In genomic region chr2:11343344-11343625, GRCh38 we compare ENCODE assay signal across 8 cellular contexts. TPM values are rescaled to one million over a fixed set of nuclear protein-coding genes. Genes with fewer than 3 reads are reported as not detected.
A peak's percentile ranks its signal among the peaks of the same experiment; 100 is the strongest.
DNase-seq lines count a peak whose midpoint lies in the region; ATAC-seq, FAIRE-seq and TF ChIP-seq lines count a peak whose summit lies in the region.

No MANE protein-coding gene starts in this region.

- in situ Hi-C loops in Caki2 (cut with HindIII; ENCODE audit: low pct_unique_long_range_greater_than_20kb, low sequenced_read_pairs): no loop called here

- DNase-seq in Caki2 (ENCODE audit: low read depth) (peak; percentile 13), OCI-LY7 (ENCODE audit: low spot score) (no peak), pancreas (no peak), T1000 (lab: John Stamatoyannopoulos, UW) (no peak), GM03348 (ENCODE audit: low spot score) (no peak)

- H3K9me2 ChIP-seq in OCI-LY7 (ENCODE audit: insufficient read depth, low read length): no peaks in the 10 kb centered on the region

- no peak for FAIRE-seq in pancreas (lab: Jason Lieb, UNC)

- H2AFZ ChIP-seq in OCI-LY7 (ENCODE audit: low read length): peak overlapping the region; percentile 71; the same call in 1 of the 2 replicates

- no peaks in the 10 kb centered on the region for H3K9me3 ChIP-seq in OCI-LY7 (ENCODE audit: low read length)
- H3K9me3 ChIP-seq in esophagus (ENCODE audit: control insufficient read depth in 2 of 2, insufficient read depth in 1 of 2, low read depth in 1 of 2, low read length in 1 of 2): no peaks in the 10 kb centered on the region
- H3K9me3 ChIP-seq in pancreas: no peaks in the 10 kb centered on the region

- BruUV-seq in OCI-LY7 (replicated peaks; lab: Mats Ljungman, UMichigan): no TSS peak

- intact Hi-C loops in OCI-LY7 (cut with micrococcal nuclease; ENCODE audit: unreplicated experiment): loop anchor here (5.0 kb wide), 1 partner anchor 531 kb away; the partner anchor contains the start of gene PDIA6
- intact Hi-C loops in pancreas (cut with DNase I): no loop called here

- CTCF ChIA-PET in OCI-LY7 (lab: Charles Lee; ENCODE audit: unreplicated experiment): no interaction called here

- WGBS in esophagus, 2 donors: 1 to 2% methylated on average over 7 of the region's 7 CpGs
- 0% methylated on average over 7 of the region's 7 CpGs for WGBS in pancreas, 2 donors

- H3K36me3 ChIP-seq in OCI-LY7 (ENCODE audit: insufficient read depth, low read length) (no peaks in the 10 kb centered on the region), esophagus (ENCODE audit: control insufficient read depth in 2 of 2, insufficient read depth in 2 of 2, low read length in 1 of 2) (no peaks in the 10 kb centered on the region), pancreas (no peaks in the 10 kb centered on the region)

- no peak overlapping the region for H3K27ac ChIP-seq in OCI-LY7 (ENCODE audit: low read depth, low read length, poor library complexity, severe bottlenecking)
- peak overlapping the region; percentile 92 to 98 for H3K27ac ChIP-seq in esophagus (ENCODE audit: low read depth in 2 of 2, low read length in 1 of 2)
- H3K27ac ChIP-seq in pancreas: peak overlapping the region; percentile 95 to 98 (median 96)

- peak overlapping the region; percentile 89 for H3K4me3 ChIP-seq in OCI-LY7 (ENCODE audit: low read depth, low read length, poor library complexity, severe bottlenecking)
- H3K4me3 ChIP-seq in esophagus (ENCODE audit: low read depth in 1 of 2, low read length in 2 of 2): peak overlapping the region; percentile 81 to 97
- H3K4me3 ChIP-seq in pancreas: peak overlapping the region; percentile 93 to 96 (median 95)

- peaks cover 55% of the 10 kb centered on the region for H3K79me2 ChIP-seq in OCI-LY7 (ENCODE audit: insufficient read depth, low read depth, low read length)

- H3K4me2 ChIP-seq in OCI-LY7 (ENCODE audit: low read length): peak overlapping the region; percentile 99

- ATAC-seq in pancreas: peak in 1 of 4 donors; percentile 36
- ATAC-seq in HG03460 (IDR thresholded peaks at IDR 0.05; ENCODE audit: unreplicated experiment): no peak
- no peak for ATAC-seq in GM19324 (IDR thresholded peaks at IDR 0.05; ENCODE audit: low FRiP score, unreplicated experiment)

- peaks cover 21% of the 10 kb centered on the region for H4K20me1 ChIP-seq in OCI-LY7 (ENCODE audit: insufficient read depth, low read length)

- H3K4me1 ChIP-seq in OCI-LY7 (ENCODE audit: insufficient read depth, low read length, poor library complexity, severe bottlenecking) (peaks cover 31% of the 10 kb centered on the region), esophagus (ENCODE audit: control insufficient read depth in 2 of 2, insufficient read depth in 2 of 2, low read length in 1 of 2) (no peaks in the 10 kb centered on the region), pancreas (peaks cover 13 to 31% (median 30%) of the 10 kb centered on the region in 3 donors)

- H3K27me3 ChIP-seq in esophagus (ENCODE audit: control insufficient read depth in 1 of 2, insufficient read depth in 2 of 2, low read length in 2 of 2) (no peaks in the 10 kb centered on the region), pancreas (no peaks in the 10 kb centered on the region)

- POLR2A ChIA-PET in OCI-LY7 (lab: Charles Lee): interaction anchor here (0.8 to 1.4 kb wide), 3 partner anchors 9 to 31 kb away, joined by 3 read pairs; no protein-coding TSS in a partner anchor

- TF ChIP-seq CTCF in OCI-LY7 (conservative IDR thresholded peaks at IDR 0.05; ENCODE audit: low read length) (no peak), pancreas (IDR thresholded peaks at IDR 0.05) (no peak)

RNA-seq across cellular contexts. Expression of gene ROCK2, which starts 1.2 kb away (rescaled TPM):
- total RNA-seq in Caki2 (2014; rRNA removed; shearing (Covaris generic); ENCODE audit: low replicate concordance): 7.3 and 8.3 TPM in 2 replicates
- 12.4 and 15.5 TPM in 2 replicates for total RNA-seq in OCI-LY7 (2014; rRNA removed; shearing (Covaris generic))
- 21.0 and 23.4 TPM in 2 replicates for total RNA-seq in OCI-LY7 (2022)
- 1 to 10 TPM; 3.4 to 5.4 TPM for polyA plus RNA-seq in esophagus
- 10 to 100 TPM; 11.0 to 21.5 (median 14.0) TPM for total RNA-seq in pancreas
- polyA plus RNA-seq in pancreas: 1 to 10 TPM; 3.5 to 6.3 TPM
